In genomic region chr10:101780187-101780817, GRCh38 we compare ENCODE assay signal across 9 cellular contexts. TPM values are rescaled to one million over a fixed set of nuclear protein-coding genes. Genes with fewer than 3 reads are reported as not detected.
A peak's percentile ranks its signal among the peaks of the same experiment; 100 is the strongest.
DNase-seq lines count a peak whose midpoint lies in the region; ATAC-seq, FAIRE-seq and TF ChIP-seq lines count a peak whose summit lies in the region.
"Had no signal": no experiment of that assay in that cellular context is flagged by ENCODE, and none has a peak within 500 bp of the region (broad histone marks: within the 10 kb centered on the region; RNA-seq: fewer than 3 reads in every experiment).

No MANE protein-coding gene starts in this region.

- DNase-seq in SK-N-SH (peak; percentile 30), WTC11 (ENCODE audit: low spot score) (no peak), right atrium auricular region (ENCODE audit: low spot score) (no peak), MV-4-11 (lab: John Stamatoyannopoulos, UW) (no peak), cerebellar cortex (ENCODE audit: low spot score) (no peak), H54 (ENCODE audit: insufficient read length, low spot score) (no peak)
- DNase-seq in stimulated activated effector memory CD8-positive, alpha-beta T cell treated with anti-CD3 and anti-CD28 coated beads, Interleukin-12 subunit alpha, Interleukin-12 subunit beta, amount 100 ng/mL, for 72 hours (ENCODE audit: low spot score in 2 of 2), result no peak

- H3K36me3 Mint-ChIP-seq in WTC11, result 0 out of 2 replicates have a peak, but pooled peaks cover under 1% of the 10 kb centered on the region
- H3K36me3 Mint-ChIP-seq in stimulated activated effector memory CD8-positive, alpha-beta T cell treated with anti-CD3 and anti-CD28 coated beads, Interleukin-12 subunit alpha, Interleukin-12 subunit beta, amount 100 ng/mL, for 72 hours, result peaks cover 33% of the 10 kb centered on the region

- H3K9me3 Mint-ChIP-seq in WTC11, result no peaks in the 10 kb centered on the region
- H3K9me3 Mint-ChIP-seq in stimulated activated effector memory CD8-positive, alpha-beta T cell treated with anti-CD3 and anti-CD28 coated beads, Interleukin-12 subunit alpha, Interleukin-12 subunit beta, amount 100 ng/mL, for 72 hours, result no peaks in the 10 kb centered on the region

- FAIRE-seq in H54 (lab: Jason Lieb, UNC), result no peak
- FAIRE-seq: colon had no signal

- no peak overlapping the region for H2AFZ ChIP-seq in SK-N-SH (ENCODE audit: low read depth)

- TF ChIP-seq CTCF in SK-N-SH (IDR thresholded peaks at IDR 0.05) (no peak), WTC11 (IDR thresholded peaks at IDR 0.05) (no peak; the same call in 1 of the 2 replicates), right atrium auricular region (IDR thresholded peaks at IDR 0.05) (peak in 1 of 2 donors; percentile 10)

- no peak for TF ChIP-seq EP300 in SK-N-SH (IDR thresholded peaks at IDR 0.05; ENCODE audit: borderline replicate concordance in 1 of 2, low read depth in 1 of 2, low read length in 1 of 2)

- H3K36me3 ChIP-seq in SK-N-SH (replicated peaks in 1 of 2; ENCODE audit: control insufficient read depth in 1 of 2, insufficient read depth in 2 of 2, low read length in 1 of 2), result peaks cover 13 to 14% of the 10 kb centered on the region in 2 experiments
- H3K36me3 ChIP-seq in right atrium auricular region, result peaks cover 3% of the 10 kb centered on the region

- peaks cover 8 to 23% of the 10 kb centered on the region in 2 experiments; a peak in 3 of 4 replicates for H3K4me1 ChIP-seq in SK-N-SH (ENCODE audit: control insufficient read depth in 1 of 2, insufficient read depth in 2 of 2, low read depth in 1 of 2, low read length in 1 of 2)
- H3K4me1 ChIP-seq in right atrium auricular region, result peaks cover 0 to 66% of the 10 kb centered on the region in 2 donors

- TF ChIP-seq RAD21 in SK-N-SH (IDR thresholded peaks at IDR 0.05; ENCODE audit: low read length), result no peak

- POLR2A ChIA-PET in SK-N-SH (lab: Yijun Ruan, JAX), result no interaction called here
- POLR2A ChIA-PET in WTC11 (lab: Charles Lee), result interaction anchor here (1.3 to 2.6 kb wide), 2 partner anchors 38 to 200 kb away, joined by 5 to 10 read pairs; partner anchors contain the start of gene OGA

- TF ChIP-seq POLR2A in H54 (IDR thresholded peaks at IDR 0.05; ENCODE audit: low read depth, low read length), result no peak

- no peaks in the 10 kb centered on the region for H3K9me2 ChIP-seq in SK-N-SH

- H3K4me2 ChIP-seq in SK-N-SH, result no peak overlapping the region

- H4K20me1 ChIP-seq in SK-N-SH (ENCODE audit: insufficient read depth), result peaks cover 14% of the 10 kb centered on the region; the same call in 1 of the 2 replicates

- H3K4me3 ChIP-seq in SK-N-SH (ENCODE audit: low read depth in 2 of 2, low read length in 1 of 2), result no peak overlapping the region; a peak in 1 of 4 replicates
- H3K4me3 ChIP-seq in right atrium auricular region, result peak overlapping the region; percentile 18 to 52

- H3K27me3 Mint-ChIP-seq in WTC11 (ENCODE audit: low read depth), result peaks cover 30% of the 10 kb centered on the region

- peaks cover 22% of the 10 kb centered on the region for H3F3A ChIP-seq in SK-N-SH (replicated peaks; ENCODE audit: insufficient read depth)

- 85% methylated on average over 10 of the region's 17 CpGs for WGBS in SK-N-SH (ENCODE audit: low lambda C conversion rate)

- H3K27me3 ChIP-seq in SK-N-SH (ENCODE audit: insufficient read depth), result no peaks in the 10 kb centered on the region
- peaks cover 3 to 15% of the 10 kb centered on the region in 2 donors for H3K27me3 ChIP-seq in right atrium auricular region

- no peak for ATAC-seq in SK-N-SH treated with all-trans-retinoic acid at 6 μM for 48 hours
- no peak for ATAC-seq in WTC11
- ATAC-seq in stimulated activated effector memory CD8-positive, alpha-beta T cell treated with anti-CD3 and anti-CD28 coated beads, Interleukin-12 subunit alpha, Interleukin-12 subunit beta, amount 100 ng/mL, for 72 hours, result no peak

- no peaks in the 10 kb centered on the region for H3K9me3 ChIP-seq in SK-N-SH
- no peaks in the 10 kb centered on the region for H3K9me3 ChIP-seq in right atrium auricular region

- H3K27ac ChIP-seq in SK-N-SH (ENCODE audit: low read depth in 2 of 2, low read length in 1 of 2), result no peak overlapping the region
- no peak overlapping the region for H3K27ac ChIP-seq in right atrium auricular region

- H3K4me3 Mint-ChIP-seq in WTC11, result peak overlapping the region; percentile 81
- H3K4me3 Mint-ChIP-seq in stimulated activated effector memory CD8-positive, alpha-beta T cell treated with anti-CD3 and anti-CD28 coated beads, Interleukin-12 subunit alpha, Interleukin-12 subunit beta, amount 100 ng/mL, for 72 hours, result peak overlapping the region; percentile 100

- CTCF ChIA-PET in SK-N-SH (lab: Yijun Ruan, JAX) (interaction anchor here (0.6 to 11.7 kb wide), 27 partner anchors 8 to 619 kb away, joined by 3 to 297 read pairs (median 6); partner anchors contain the start of genes DPCD and POLL), WTC11 (lab: Charles Lee) (interaction anchor here (0.6 to 11.0 kb wide), 27 partner anchors 9 to 619 kb away, joined by 3 to 370 read pairs (median 9); partner anchors contain the start of genes DPCD, OGA and POLL)

- H3K9ac ChIP-seq in SK-N-SH, result no peak overlapping the region

- H3K4me1 Mint-ChIP-seq in WTC11, result peaks cover 57% of the 10 kb centered on the region
- peaks cover 59% of the 10 kb centered on the region for H3K4me1 Mint-ChIP-seq in stimulated activated effector memory CD8-positive, alpha-beta T cell treated with anti-CD3 and anti-CD28 coated beads, Interleukin-12 subunit alpha, Interleukin-12 subunit beta, amount 100 ng/mL, for 72 hours

- no peak overlapping the region for H3K27ac Mint-ChIP-seq in WTC11
- no peak overlapping the region for H3K27ac Mint-ChIP-seq in stimulated activated effector memory CD8-positive, alpha-beta T cell treated with anti-CD3 and anti-CD28 coated beads, Interleukin-12 subunit alpha, Interleukin-12 subunit beta, amount 100 ng/mL, for 72 hours

- H3K79me2 ChIP-seq in SK-N-SH (ENCODE audit: insufficient read depth), result peaks cover 7% of the 10 kb centered on the region

TF ChIP-seq in SK-N-SH treated with all-trans-retinoic acid at 6 μM for 48 hours, 23 proteins besides CTCF, POLR2A, EP300 and RAD21:
- TF ChIP-seq OSR1 (CRISPR knock-in tag; IDR thresholded peaks at IDR 0.05) (no peak), BACH2 (CRISPR knock-in tag; IDR thresholded peaks at IDR 0.05; ENCODE audit: borderline replicate concordance) (no peak), ZFP3 (CRISPR knock-in tag; IDR thresholded peaks at IDR 0.05) (no peak), ZC3H10 (CRISPR knock-in tag; IDR thresholded peaks at IDR 0.05) (no peak), RARB (CRISPR knock-in tag; IDR thresholded peaks at IDR 0.05) (no peak)
- TF ChIP-seq, protein P1, sequence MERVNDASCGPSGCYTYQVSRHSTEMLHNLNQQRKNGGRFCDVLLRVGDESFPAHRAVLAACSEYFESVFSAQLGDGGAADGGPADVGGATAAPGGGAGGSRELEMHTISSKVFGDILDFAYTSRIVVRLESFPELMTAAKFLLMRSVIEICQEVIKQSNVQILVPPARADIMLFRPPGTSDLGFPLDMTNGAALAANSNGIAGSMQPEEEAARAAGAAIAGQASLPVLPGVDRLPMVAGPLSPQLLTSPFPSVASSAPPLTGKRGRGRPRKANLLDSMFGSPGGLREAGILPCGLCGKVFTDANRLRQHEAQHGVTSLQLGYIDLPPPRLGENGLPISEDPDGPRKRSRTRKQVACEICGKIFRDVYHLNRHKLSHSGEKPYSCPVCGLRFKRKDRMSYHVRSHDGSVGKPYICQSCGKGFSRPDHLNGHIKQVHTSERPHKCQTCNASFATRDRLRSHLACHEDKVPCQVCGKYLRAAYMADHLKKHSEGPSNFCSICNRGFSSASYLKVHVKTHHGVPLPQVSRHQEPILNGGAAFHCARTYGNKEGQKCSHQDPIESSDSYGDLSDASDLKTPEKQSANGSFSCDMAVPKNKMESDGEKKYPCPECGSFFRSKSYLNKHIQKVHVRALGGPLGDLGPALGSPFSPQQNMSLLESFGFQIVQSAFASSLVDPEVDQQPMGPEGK (CRISPR knock-in tag; IDR thresholded peaks at IDR 0.05; ENCODE audit: borderline replicate concordance), result no peak

TF ChIP-seq in WTC11, 78 proteins besides CTCF, POLR2A, EP300 and RAD21:
- no peak for TF ChIP-seq ATF1 (CRISPR knock-in tag; IDR thresholded peaks at IDR 0.05)

RNA-seq across cellular contexts. Expression of gene NPM3, which starts 2.9 kb away (rescaled TPM):
- 89.3 and 105 TPM in 2 replicates for polyA plus RNA-seq in SK-N-SH (2012; rRNA removed)
- polyA plus RNA-seq in SK-N-SH (2012; cell fraction: cytosol; rRNA removed), result 71.2 and 96.6 TPM in 2 replicates
- 43.9 and 55.4 TPM in 2 replicates for polyA plus RNA-seq in SK-N-SH (2012; cell fraction: nucleus; rRNA removed)
- 223 to 260 TPM (median 229 TPM) in 3 replicates for total RNA-seq in WTC11 (2021)
- total RNA-seq in right atrium auricular region, result 10 to 100 TPM in 1 of 2 donors, 1 to 10 TPM in 1; 6.2 to 14.7 TPM

RNA-seq across cellular contexts. Expression of gene FGF8, which starts 4.4 kb away (rescaled TPM):
- polyA plus RNA-seq in SK-N-SH (2012; rRNA removed), result 0.34 TPM in 1 of 2 replicates, not detected in the other
- polyA plus RNA-seq in SK-N-SH (2012; cell fraction: cytosol; rRNA removed), result 0.06 TPM in 1 of 2 replicates, not detected in the other
- 1.1 and 1.8 TPM in 2 replicates for polyA plus RNA-seq in SK-N-SH (2012; cell fraction: nucleus; rRNA removed)
- total RNA-seq in WTC11 (2021) (14.0 to 28.9 TPM (median 16.4 TPM) in 3 replicates), right atrium auricular region (not detected)

RNA-seq across cellular contexts. Expression of gene OGA, which starts 37.9 kb away (rescaled TPM):
- polyA plus RNA-seq in SK-N-SH (2012; rRNA removed), result 24.8 and 36.6 TPM in 2 replicates
- 23.2 and 28.1 TPM in 2 replicates for polyA plus RNA-seq in SK-N-SH (2012; cell fraction: cytosol; rRNA removed)
- 70.8 and 133 TPM in 2 replicates for polyA plus RNA-seq in SK-N-SH (2012; cell fraction: nucleus; rRNA removed)
- total RNA-seq in WTC11 (2021), result 110 to 111 TPM (median 110 TPM) in 3 replicates
- 10 to 100 TPM; 41.6 to 50.9 TPM for total RNA-seq in right atrium auricular region

Comparison
In these comparisons a context has a peak if more than half of its experiments do, and no peak if none do; other contexts are left out.
1. H3K4me3 ChIP-seq: peak in right atrium auricular region (2 of 2); none in SK-N-SH (0 of 2).
2. RNA of gene NPM3, which starts 2.9 kb away (total RNA-seq): 223 to 260 TPM in WTC11; 6.2 to 14.7 TPM in right atrium auricular region; every median in the first group is over 10 times any median in the second.
3. RNA of gene FGF8, which starts 4.4 kb away (total RNA-seq): 14.0 to 28.9 TPM in WTC11; not detected in right atrium auricular region; every median in the first group is over 10 times any median in the second.